Comparison of ENCODE assay signal across 9 cellular contexts in genomic region chr2:182866095-182866460, GRCh38. TPM values are rescaled to one million over a fixed set of nuclear protein-coding genes. Genes with fewer than 3 reads are reported as not detected.
DNase-seq lines count a peak whose midpoint lies in the region; ATAC-seq and TF ChIP-seq lines count a peak whose summit lies in the region.
"Had no signal": no experiment of that assay in that cellular context is flagged by ENCODE, and none has a peak within 500 bp of the region (broad histone marks: within the 10 kb centered on the region; RNA-seq: fewer than 3 reads in every experiment).

No MANE protein-coding gene starts in this region.

- no peaks in the 10 kb centered on the region for H3K27me3 ChIP-seq in aorta (ENCODE audit: control insufficient read depth in 1 of 2, insufficient read depth in 2 of 2, low read length in 1 of 2)

- no peaks in the 10 kb centered on the region for H3K9me3 ChIP-seq in aorta (ENCODE audit: control insufficient read depth, low read length)

- intact Hi-C loops in Right ventricle myocardium inferior (cut with DNase I) (no loop called here), cardiac septum (cut with DNase I) (no loop called here), aorta (cut with DNase I) (loop anchor here in 1 of 2 donors (5.0 kb wide), 1 partner anchor 74 kb away; no protein-coding TSS in a partner anchor)
- intact Hi-C loops in activated T-helper 2 cell treated with anti-CD3 and anti-CD28 coated beads, Interferon-gamma antibody, Interleukin-2, Interleukin-4, amounts not matched to agents 10 μg/mL and 5 μg/mL and 100 μg/mL, durations not matched to agents 14 hours and 24 hours and 36 hours (cut with micrococcal nuclease) = no loop called here

- peak overlapping the region; percentile 84 for H3K4me3 Mint-ChIP-seq in mesothelial cell of epicardium
- H3K4me3 Mint-ChIP-seq in activated T-helper 2 cell treated with anti-CD3 and anti-CD28 coated beads, Interferon-gamma antibody, Interleukin-2, Interleukin-4, amounts not matched to agents 10 μg/mL and 5 μg/mL and 100 μg/mL, durations not matched to agents 14 hours and 24 hours and 36 hours (ENCODE audit: low read depth) = no peak overlapping the region

- H3K36me3 Mint-ChIP-seq in mesothelial cell of epicardium = no peaks in the 10 kb centered on the region
- no peaks in the 10 kb centered on the region for H3K36me3 Mint-ChIP-seq in activated T-helper 2 cell treated with anti-CD3 and anti-CD28 coated beads, Interferon-gamma antibody, Interleukin-2, Interleukin-4, amounts not matched to agents 10 μg/mL and 5 μg/mL and 100 μg/mL, durations not matched to agents 14 hours and 24 hours and 36 hours (ENCODE audit: low read depth)

- WGBS in aorta, 2 donors = 7 to 10% methylated on average over 19 of the region's 19 CpGs

- peak overlapping the region; percentile 25 to 84 for H3K27ac ChIP-seq in coronary artery
- H3K27ac ChIP-seq in aorta (ENCODE audit: low read depth in 1 of 2, low read length in 2 of 2) = peak overlapping the region; percentile 26 to 29
- H3K27ac ChIP-seq: VCaP had no signal

- DNase-seq in Right ventricle myocardium inferior (ENCODE audit: missing footprints) = peak; percentile 67
- no peak for DNase-seq in cardiac septum (ENCODE audit: low spot score)
- no peak for DNase-seq in coronary artery (ENCODE audit: low spot score)
- DNase-seq in mesothelial cell of epicardium (ENCODE audit: low spot score in 2 of 2, unreplicated experiment in 2 of 2) = no peak
- DNase-seq in aorta = peak; percentile 51 to 80
- DNase-seq in activated T-helper 2 cell treated with anti-CD3 and anti-CD28 coated beads, Interferon-gamma antibody, Interleukin-2, Interleukin-4, amounts not matched to agents 10 μg/mL and 5 μg/mL and 100 μg/mL, durations not matched to agents 14 hours and 24 hours and 36 hours (ENCODE audit: low spot score) = no peak
- DNase-seq in dedifferentiated amniotic fluid mesenchymal stem cell (ENCODE audit: extremely low spot score) = no peak
- DNase-seq in amniotic stem cell (lab: John Stamatoyannopoulos, UW) = no peak

- H3K27me3 Mint-ChIP-seq in mesothelial cell of epicardium (ENCODE audit: low read depth) = peaks cover 2% of the 10 kb centered on the region
- peaks cover 69% of the 10 kb centered on the region for H3K27me3 Mint-ChIP-seq in activated T-helper 2 cell treated with anti-CD3 and anti-CD28 coated beads, Interferon-gamma antibody, Interleukin-2, Interleukin-4, amounts not matched to agents 10 μg/mL and 5 μg/mL and 100 μg/mL, durations not matched to agents 14 hours and 24 hours and 36 hours (ENCODE audit: low read depth)

- peak overlapping the region; percentile 78 for H3K4me3 ChIP-seq in coronary artery
- peak overlapping the region; percentile 61 to 66 for H3K4me3 ChIP-seq in aorta (ENCODE audit: low read length in 2 of 2)

- peak overlapping the region; percentile 38 for H3K27ac Mint-ChIP-seq in mesothelial cell of epicardium
- H3K27ac Mint-ChIP-seq in activated T-helper 2 cell treated with anti-CD3 and anti-CD28 coated beads, Interferon-gamma antibody, Interleukin-2, Interleukin-4, amounts not matched to agents 10 μg/mL and 5 μg/mL and 100 μg/mL, durations not matched to agents 14 hours and 24 hours and 36 hours = no peak overlapping the region

- no peak for TF ChIP-seq CTCF in coronary artery (IDR thresholded peaks at IDR 0.05)
- TF ChIP-seq CTCF in mesothelial cell of epicardium (IDR thresholded peaks at IDR 0.05; ENCODE audit: unreplicated experiment) = no peak

- peaks cover 52% of the 10 kb centered on the region for H3K4me1 Mint-ChIP-seq in mesothelial cell of epicardium
- H3K4me1 Mint-ChIP-seq in activated T-helper 2 cell treated with anti-CD3 and anti-CD28 coated beads, Interferon-gamma antibody, Interleukin-2, Interleukin-4, amounts not matched to agents 10 μg/mL and 5 μg/mL and 100 μg/mL, durations not matched to agents 14 hours and 24 hours and 36 hours (ENCODE audit: low read depth) = peaks cover 16% of the 10 kb centered on the region

- H3K36me3 ChIP-seq in aorta (ENCODE audit: control insufficient read depth in 1 of 2, insufficient read depth in 2 of 2, low read length in 1 of 2) = no peaks in the 10 kb centered on the region

- ATAC-seq in Right ventricle myocardium inferior (peak; percentile 62), aorta (ENCODE audit: low FRiP score) (peak; percentile 62)

- H3K4me1 ChIP-seq in aorta (ENCODE audit: control insufficient read depth in 1 of 2, insufficient read depth in 2 of 2, low read length in 2 of 2) = no peaks in the 10 kb centered on the region

- H3K9me3 Mint-ChIP-seq in mesothelial cell of epicardium = no peaks in the 10 kb centered on the region
- no peaks in the 10 kb centered on the region for H3K9me3 Mint-ChIP-seq in activated T-helper 2 cell treated with anti-CD3 and anti-CD28 coated beads, Interferon-gamma antibody, Interleukin-2, Interleukin-4, amounts not matched to agents 10 μg/mL and 5 μg/mL and 100 μg/mL, durations not matched to agents 14 hours and 24 hours and 36 hours

RNA-seq across cellular contexts. Expression of gene FRZB, which starts 0.4 kb away (rescaled TPM):
- 1.3 TPM for total RNA-seq in Right ventricle myocardium inferior
- total RNA-seq in cardiac septum = 4.3 TPM
- 12.1 to 13.0 TPM (median 12.6 TPM) in 3 replicates for total RNA-seq in mesothelial cell of epicardium
- total RNA-seq in aorta = 100 to 1,000 TPM in 1 of 2 donors, 10 to 100 TPM in 1; 71.4 to 122 TPM
- 100 to 1,000 TPM in 1 of 2 donors, 10 to 100 TPM in 1; 47.9 to 277 TPM for polyA plus RNA-seq in aorta
- not detected in 2 replicates for total RNA-seq in activated T-helper 2 cell treated with anti-CD3 and anti-CD28 coated beads, Interferon-gamma antibody, Interleukin-2, Interleukin-4, amounts not matched to agents 10 μg/mL and 5 μg/mL and 100 μg/mL, durations not matched to agents 14 hours and 24 hours and 36 hours

Comparison
In these comparisons a context has a peak if more than half of its experiments do, and no peak if none do; other contexts are left out.
1. DNase-seq: peak in Right ventricle myocardium inferior (single experiment) and aorta (2 of 2); none in cardiac septum (single experiment), coronary artery (single experiment), mesothelial cell of epicardium (0 of 2), activated T-helper 2 cell treated with anti-CD3 and anti-CD28 coated beads, Interferon-gamma antibody, Interleukin-2, Interleukin-4, amounts not matched to agents 10 μg/mL and 5 μg/mL and 100 μg/mL, durations not matched to agents 14 hours and 24 hours and 36 hours (single experiment), dedifferentiated amniotic fluid mesenchymal stem cell (single experiment) and amniotic stem cell (single experiment).